In genomic region chr10:133763875-133764820, GRCh38 we compare ENCODE assay signal across 7 cellular contexts.
A peak's percentile ranks its signal among the peaks of the same experiment; 100 is the strongest.
DNase-seq lines count a peak whose midpoint lies in the region; ATAC-seq and TF ChIP-seq lines count a peak whose summit lies in the region.
"Not testable (repeated sequence)": the region's sequence is repeated elsewhere in the genome, so short reads cannot be mapped to it uniquely, and the experiment has no call there.

No MANE protein-coding gene starts in this region.

- peak; percentile 1 for DNase-seq in H4 (ENCODE audit: low spot score)
- peak; percentile 26 for DNase-seq in RKO (ENCODE audit: low spot score)
- peak; percentile 7 for DNase-seq in activated CD8-positive, alpha-beta T cell treated with anti-CD3 and anti-CD28 coated beads for 36 hours
- DNase-seq in activated naive CD8-positive, alpha-beta T cell treated with anti-CD3 and anti-CD28 coated beads, Interleukin-2, amount 10 ng/mL, durations not matched to agents 7 days and 5 days: peak; percentile 4
- DNase-seq in epithelial cell of proximal tubule (ENCODE audit: low read depth); mucosa of descending colon; stimulated activated naive CD8-positive, alpha-beta T cell treated with anti-CD3 and anti-CD28 coated beads, Interleukin-15, Interleukin-2, amounts not matched to agents 100 U/mL and 50 U/mL, for 24 hours: not testable (repeated sequence)

- not testable (repeated sequence) for H3K9me3 ChIP-seq in mucosa of descending colon

- not testable (repeated sequence) for H3K4me1 ChIP-seq in mucosa of descending colon (ENCODE audit: low read depth)

- peak; percentile 34 for ATAC-seq in activated CD8-positive, alpha-beta T cell treated with anti-CD3 and anti-CD28 coated beads for 36 hours
- ATAC-seq in activated naive CD8-positive, alpha-beta T cell treated with anti-CD3 and anti-CD28 coated beads, Interleukin-2, amount 10 ng/mL, durations not matched to agents 7 days and 5 days (ENCODE audit: low read depth): not testable (repeated sequence)
- peak; percentile 25 for ATAC-seq in mucosa of descending colon
- peak; percentile 32 for ATAC-seq in stimulated activated naive CD8-positive, alpha-beta T cell treated with anti-CD3 and anti-CD28 coated beads, Interleukin-15, Interleukin-2, amounts not matched to agents 100 U/mL and 50 U/mL, for 24 hours

- H3K9me3 Mint-ChIP-seq in activated CD8-positive, alpha-beta T cell treated with anti-CD3 and anti-CD28 coated beads for 36 hours; activated naive CD8-positive, alpha-beta T cell treated with anti-CD3 and anti-CD28 coated beads, Interleukin-2, amount 10 ng/mL, durations not matched to agents 7 days and 5 days: not testable (repeated sequence)

- not testable (repeated sequence) for H3K4me3 Mint-ChIP-seq in activated CD8-positive, alpha-beta T cell treated with anti-CD3 and anti-CD28 coated beads for 36 hours; activated naive CD8-positive, alpha-beta T cell treated with anti-CD3 and anti-CD28 coated beads, Interleukin-2, amount 10 ng/mL, durations not matched to agents 7 days and 5 days

- not testable (repeated sequence) for H3K4me3 ChIP-seq in epithelial cell of proximal tubule (ENCODE audit: low read depth, low read length); mucosa of descending colon

- intact Hi-C loops in activated CD8-positive, alpha-beta T cell treated with anti-CD3 and anti-CD28 coated beads for 36 hours (cut with micrococcal nuclease); mucosa of descending colon (cut with DNase I, micrococcal nuclease): not testable (repeated sequence)

- H3K36me3 Mint-ChIP-seq in activated CD8-positive, alpha-beta T cell treated with anti-CD3 and anti-CD28 coated beads for 36 hours (ENCODE audit: low read depth); activated naive CD8-positive, alpha-beta T cell treated with anti-CD3 and anti-CD28 coated beads, Interleukin-2, amount 10 ng/mL, durations not matched to agents 7 days and 5 days: not testable (repeated sequence)

- not testable (repeated sequence) for H3K4me1 Mint-ChIP-seq in activated CD8-positive, alpha-beta T cell treated with anti-CD3 and anti-CD28 coated beads for 36 hours (ENCODE audit: low read depth); activated naive CD8-positive, alpha-beta T cell treated with anti-CD3 and anti-CD28 coated beads, Interleukin-2, amount 10 ng/mL, durations not matched to agents 7 days and 5 days

- CTCF ChIA-PET in activated CD8-positive, alpha-beta T cell treated with anti-CD3 and anti-CD28 coated beads for 36 hours (lab: Charles Lee): not testable (repeated sequence)

- POLR2A ChIA-PET in activated CD8-positive, alpha-beta T cell treated with anti-CD3 and anti-CD28 coated beads for 36 hours (lab: Charles Lee); activated naive CD8-positive, alpha-beta T cell treated with anti-CD3 and anti-CD28 coated beads, Interleukin-2, amount 10 ng/mL, durations not matched to agents 7 days and 5 days (lab: Charles Lee): not testable (repeated sequence)

- not testable (repeated sequence) for TF ChIP-seq CTCF in activated CD8-positive, alpha-beta T cell treated with anti-CD3 and anti-CD28 coated beads for 36 hours (IDR thresholded peaks at IDR 0.05); mucosa of descending colon (IDR thresholded peaks at IDR 0.05)
- TF ChIP-seq CTCF in epithelial cell of proximal tubule (conservative IDR thresholded peaks at IDR 0.05; ENCODE audit: low read depth, low read length): peak; percentile 9

- not testable (repeated sequence) for H3K27ac Mint-ChIP-seq in activated CD8-positive, alpha-beta T cell treated with anti-CD3 and anti-CD28 coated beads for 36 hours; activated naive CD8-positive, alpha-beta T cell treated with anti-CD3 and anti-CD28 coated beads, Interleukin-2, amount 10 ng/mL, durations not matched to agents 7 days and 5 days

- not testable (repeated sequence) for H3K36me3 ChIP-seq in mucosa of descending colon (ENCODE audit: low read depth)

- H3K27me3 Mint-ChIP-seq in activated CD8-positive, alpha-beta T cell treated with anti-CD3 and anti-CD28 coated beads for 36 hours; activated naive CD8-positive, alpha-beta T cell treated with anti-CD3 and anti-CD28 coated beads, Interleukin-2, amount 10 ng/mL, durations not matched to agents 7 days and 5 days: not testable (repeated sequence)
